Comparison of ENCODE assay signal across 1 cellular context in genomic region chr3:183745300-183746098, GRCh38.
TF ChIP-seq lines count a peak whose summit lies in the region.

No MANE protein-coding gene starts in this region.

TF ChIP-seq in GM23338, 12 proteins besides CTCF, POLR2A, EP300 and RAD21:
- TF ChIP-seq ZNF462 (CRISPR knock-in tag; IDR thresholded peaks at IDR 0.05) (no peak), EZH2phosphoT487 (IDR thresholded peaks at IDR 0.05; ENCODE audit: unreplicated experiment) (no peak), STAT1 (IDR thresholded peaks at IDR 0.05; ENCODE audit: unreplicated experiment) (no peak), ZNF331 (CRISPR knock-in tag; IDR thresholded peaks at IDR 0.05; ENCODE audit: low read depth) (no peak), CREB1 (CRISPR knock-in tag; IDR thresholded peaks at IDR 0.05; ENCODE audit: low read depth) (no peak), POLR2AphosphoS5 (IDR thresholded peaks at IDR 0.05; ENCODE audit: low read depth) (no peak), ZNF114 (CRISPR knock-in tag; IDR thresholded peaks at IDR 0.05) (no peak), EZH2 (IDR thresholded peaks at IDR 0.05; ENCODE audit: low read depth, unreplicated experiment) (no peak), JUNB (IDR thresholded peaks at IDR 0.05; ENCODE audit: unreplicated experiment) (no peak), NANOG (IDR thresholded peaks at IDR 0.05; ENCODE audit: borderline replicate concordance) (no peak)
- TF ChIP-seq, protein P1, sequence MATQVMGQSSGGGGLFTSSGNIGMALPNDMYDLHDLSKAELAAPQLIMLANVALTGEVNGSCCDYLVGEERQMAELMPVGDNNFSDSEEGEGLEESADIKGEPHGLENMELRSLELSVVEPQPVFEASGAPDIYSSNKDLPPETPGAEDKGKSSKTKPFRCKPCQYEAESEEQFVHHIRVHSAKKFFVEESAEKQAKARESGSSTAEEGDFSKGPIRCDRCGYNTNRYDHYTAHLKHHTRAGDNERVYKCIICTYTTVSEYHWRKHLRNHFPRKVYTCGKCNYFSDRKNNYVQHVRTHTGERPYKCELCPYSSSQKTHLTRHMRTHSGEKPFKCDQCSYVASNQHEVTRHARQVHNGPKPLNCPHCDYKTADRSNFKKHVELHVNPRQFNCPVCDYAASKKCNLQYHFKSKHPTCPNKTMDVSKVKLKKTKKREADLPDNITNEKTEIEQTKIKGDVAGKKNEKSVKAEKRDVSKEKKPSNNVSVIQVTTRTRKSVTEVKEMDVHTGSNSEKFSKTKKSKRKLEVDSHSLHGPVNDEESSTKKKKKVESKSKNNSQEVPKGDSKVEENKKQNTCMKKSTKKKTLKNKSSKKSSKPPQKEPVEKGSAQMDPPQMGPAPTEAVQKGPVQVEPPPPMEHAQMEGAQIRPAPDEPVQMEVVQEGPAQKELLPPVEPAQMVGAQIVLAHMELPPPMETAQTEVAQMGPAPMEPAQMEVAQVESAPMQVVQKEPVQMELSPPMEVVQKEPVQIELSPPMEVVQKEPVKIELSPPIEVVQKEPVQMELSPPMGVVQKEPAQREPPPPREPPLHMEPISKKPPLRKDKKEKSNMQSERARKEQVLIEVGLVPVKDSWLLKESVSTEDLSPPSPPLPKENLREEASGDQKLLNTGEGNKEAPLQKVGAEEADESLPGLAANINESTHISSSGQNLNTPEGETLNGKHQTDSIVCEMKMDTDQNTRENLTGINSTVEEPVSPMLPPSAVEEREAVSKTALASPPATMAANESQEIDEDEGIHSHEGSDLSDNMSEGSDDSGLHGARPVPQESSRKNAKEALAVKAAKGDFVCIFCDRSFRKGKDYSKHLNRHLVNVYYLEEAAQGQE (IDR thresholded peaks at IDR 0.05; ENCODE audit: unreplicated experiment): no peak
- TF ChIP-seq, protein P2, sequence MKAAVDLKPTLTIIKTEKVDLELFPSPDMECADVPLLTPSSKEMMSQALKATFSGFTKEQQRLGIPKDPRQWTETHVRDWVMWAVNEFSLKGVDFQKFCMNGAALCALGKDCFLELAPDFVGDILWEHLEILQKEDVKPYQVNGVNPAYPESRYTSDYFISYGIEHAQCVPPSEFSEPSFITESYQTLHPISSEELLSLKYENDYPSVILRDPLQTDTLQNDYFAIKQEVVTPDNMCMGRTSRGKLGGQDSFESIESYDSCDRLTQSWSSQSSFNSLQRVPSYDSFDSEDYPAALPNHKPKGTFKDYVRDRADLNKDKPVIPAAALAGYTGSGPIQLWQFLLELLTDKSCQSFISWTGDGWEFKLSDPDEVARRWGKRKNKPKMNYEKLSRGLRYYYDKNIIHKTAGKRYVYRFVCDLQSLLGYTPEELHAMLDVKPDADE (IDR thresholded peaks at IDR 0.05): no peak
TF ChIP-seq in GM23338: peak in this region for 0.
